In genomic region chr2:240819404-240820013, GRCh38 we compare ENCODE assay signal across 10 cellular contexts. TPM values are rescaled to one million over a fixed set of nuclear protein-coding genes. Genes with fewer than 3 reads are reported as not detected.
DNase-seq lines count a peak whose midpoint lies in the region; ATAC-seq and TF ChIP-seq lines count a peak whose summit lies in the region.
"Had no signal": no experiment of that assay in that cellular context is flagged by ENCODE, and none has a peak within 500 bp of the region (broad histone marks: within the 10 kb centered on the region; RNA-seq: fewer than 3 reads in every experiment).

No MANE protein-coding gene starts in this region.

- DNase-seq in NCI-H2196 (lab: John Stamatoyannopoulos, UW; ENCODE audit: unreplicated experiment) (peak; percentile 29), NCI-H2196 treated with DMSO at 0.1 percent for 48 hours (lab: John Stamatoyannopoulos, UW; ENCODE audit: unreplicated experiment) (no peak), Peyer's patch (no peak), spleen (no peak), natural killer cell (no peak), DMS114 treated with DMSO at 0.1 percent for 48 hours (lab: John Stamatoyannopoulos, UW; ENCODE audit: unreplicated experiment) (no peak)
- DNase-seq in T-helper 2 cell treated with Interferon-gamma antibody and Interleukin-4, amounts not matched to agents 5 μg/mL and 100 μg/mL, for 36 hours (ENCODE audit: low spot score): no peak
- DNase-seq: T-helper 9 cell had no signal

- H3K36me3 ChIP-seq in Peyer's patch: no peaks in the 10 kb centered on the region
- no peaks in the 10 kb centered on the region for H3K36me3 ChIP-seq in spleen

- H3K9me3 Mint-ChIP-seq in natural killer cell: no peaks in the 10 kb centered on the region
- no peaks in the 10 kb centered on the region for H3K9me3 Mint-ChIP-seq in T-helper 2 cell treated with Interferon-gamma antibody and Interleukin-4, amounts not matched to agents 5 μg/mL and 100 μg/mL, for 36 hours

- H3K27me3 Mint-ChIP-seq in natural killer cell (ENCODE audit: low read depth in 2 of 2): peaks cover 42 to 50% of the 10 kb centered on the region in 2 donors
- H3K27me3 Mint-ChIP-seq in T-helper 2 cell treated with Interferon-gamma antibody and Interleukin-4, amounts not matched to agents 5 μg/mL and 100 μg/mL, for 36 hours (ENCODE audit: low read depth): peaks cover 51% of the 10 kb centered on the region

- no peak for ATAC-seq in natural killer cell

- peaks cover 0 to 21% (median 10%) of the 10 kb centered on the region in 4 donors for H3K4me1 ChIP-seq in Peyer's patch
- peaks cover 3 to 32% (median 26%) of the 10 kb centered on the region in 6 donors for H3K4me1 ChIP-seq in spleen

- TF ChIP-seq CTCF in Peyer's patch (IDR thresholded peaks at IDR 0.05) (no peak), spleen (IDR thresholded peaks at IDR 0.05 in 8 of 11, conservative IDR thresholded peaks at IDR 0.05 in 3 of 11) (no peak), natural killer cell (IDR thresholded peaks at IDR 0.05) (no peak)

- 0 to 2% (median 2%) methylated on average over 6 to 61 of the region's 61 CpGs for WGBS in spleen, 5 donors

- H3K27ac ChIP-seq in Peyer's patch (no peak overlapping the region), spleen (no peak overlapping the region)

- TF ChIP-seq POLR2A in Peyer's patch (IDR thresholded peaks at IDR 0.05): no peak
- TF ChIP-seq POLR2A in spleen (IDR thresholded peaks at IDR 0.05): no peak

- no peaks in the 10 kb centered on the region for H3K36me3 Mint-ChIP-seq in natural killer cell
- H3K36me3 Mint-ChIP-seq in T-helper 2 cell treated with Interferon-gamma antibody and Interleukin-4, amounts not matched to agents 5 μg/mL and 100 μg/mL, for 36 hours (ENCODE audit: low read depth): no peaks in the 10 kb centered on the region

- no peak overlapping the region for H3K27ac Mint-ChIP-seq in natural killer cell
- no peak overlapping the region for H3K27ac Mint-ChIP-seq in T-helper 2 cell treated with Interferon-gamma antibody and Interleukin-4, amounts not matched to agents 5 μg/mL and 100 μg/mL, for 36 hours

- H3K4me3 Mint-ChIP-seq in natural killer cell: no peak overlapping the region
- no peak overlapping the region for H3K4me3 Mint-ChIP-seq in T-helper 2 cell treated with Interferon-gamma antibody and Interleukin-4, amounts not matched to agents 5 μg/mL and 100 μg/mL, for 36 hours

- intact Hi-C loops in spleen (cut with DNase I; ENCODE audit: low total_unique reads): no loop called here
- intact Hi-C loops in natural killer cell (cut with micrococcal nuclease): no loop called here

- H3K4me3 ChIP-seq in Peyer's patch: peak overlapping the region in 3 of 4 donors; percentile 15 to 36 (median 28)
- peak overlapping the region; percentile 84 for H3K4me3 ChIP-seq in iPS-11a (ENCODE audit: low read depth, low read length)
- H3K4me3 ChIP-seq in spleen: peak overlapping the region in 7 of 8 donors; percentile 5 to 64 (median 17)

- H3K9me3 ChIP-seq in Peyer's patch (peaks cover 0 to 1% (median 0%) of the 10 kb centered on the region in 4 donors), spleen (peaks cover 0 to 15% (median 3%) of the 10 kb centered on the region in 8 donors)

- no peaks in the 10 kb centered on the region for H3K4me1 Mint-ChIP-seq in natural killer cell
- peaks cover 3% of the 10 kb centered on the region for H3K4me1 Mint-ChIP-seq in T-helper 2 cell treated with Interferon-gamma antibody and Interleukin-4, amounts not matched to agents 5 μg/mL and 100 μg/mL, for 36 hours (ENCODE audit: low read depth)

- H3K27me3 ChIP-seq in Peyer's patch (peaks cover 0 to 26% of the 10 kb centered on the region in 2 donors), spleen (replicated peaks in 1 of 7) (peaks cover 4 to 95% (median 62%) of the 10 kb centered on the region in 7 donors)

RNA-seq across cellular contexts. Expression of gene KIF1A, which starts 0.5 kb away (rescaled TPM):
- total RNA-seq in Peyer's patch (1 to 10 TPM in 3 of 4 donors, under 1 TPM in 1; 0.83 to 6.0 (median 2.0) TPM), spleen (1 to 10 TPM in 2 of 7 donors, under 1 TPM in 4, not detected in 1; 0.17 to 2.0 (median 0.86) TPM), natural killer cell (under 1 TPM in 1 of 3 donors, not detected in 2; 0.09 TPM)
- polyA plus RNA-seq in spleen: under 1 TPM; 0.02 to 0.11 (median 0.10) TPM

RNA-seq across cellular contexts. Expression of gene AGXT, which starts 49.1 kb away (rescaled TPM):
- 1 to 10 TPM in 1 of 4 donors, not detected in 3; 1.5 TPM for total RNA-seq in Peyer's patch
- 1 to 10 TPM in 5 of 7 donors, under 1 TPM in 1, not detected in 1; 0.70 to 4.5 (median 3.8) TPM for total RNA-seq in spleen
- 1 to 10 TPM in 2 of 3 donors, under 1 TPM in 1; 0.61 to 1.5 (median 1.2) TPM for polyA plus RNA-seq in spleen
- total RNA-seq in natural killer cell: not detected
- total RNA-seq: lower leg skin had no signal

Comparison
In these comparisons a context has a peak if more than half of its experiments do, and no peak if none do; other contexts are left out.
1. H3K4me3 ChIP-seq: peak in every context shown above with its lines; median percentile 84 in iPS-11a; 28 in Peyer's patch; 17 in spleen.